Comparison of ENCODE assay signal across 2 cellular contexts in the genomic region with DNA sequence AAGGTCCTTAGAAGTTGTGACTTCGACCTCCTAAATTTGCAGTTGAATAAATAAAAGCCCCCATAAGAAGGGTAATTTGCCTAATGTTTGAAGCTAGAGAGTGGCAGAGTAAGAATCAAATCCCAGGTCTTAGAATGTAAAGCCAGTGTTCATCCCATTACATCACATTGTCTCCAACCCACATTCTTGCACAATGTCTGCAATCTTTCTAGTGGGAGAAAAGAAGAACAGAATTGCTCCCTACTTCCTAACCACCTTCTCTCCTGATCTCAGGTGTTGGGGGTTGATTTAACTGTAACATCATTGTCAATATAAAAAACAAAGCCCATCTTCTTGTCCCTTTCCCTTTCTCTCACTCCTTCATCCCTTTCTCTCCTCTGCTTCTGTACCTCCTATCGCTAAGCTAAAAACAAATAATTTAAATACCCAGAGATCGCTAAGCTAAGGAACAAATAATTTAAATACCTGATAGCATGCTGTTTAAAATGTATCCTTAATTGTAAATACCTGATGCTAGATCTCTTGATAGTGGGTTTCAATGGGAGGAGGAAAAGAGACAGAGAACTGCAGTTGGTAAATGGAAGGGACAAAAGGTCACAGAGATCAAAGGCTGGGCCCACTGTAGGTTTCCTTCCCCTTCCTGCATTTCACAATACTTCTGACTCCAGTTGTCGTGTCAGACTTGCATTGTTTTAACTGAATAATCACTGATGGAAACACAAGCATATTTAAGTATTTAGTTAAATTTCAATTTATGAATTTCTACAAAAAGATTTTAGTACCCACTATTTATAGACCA.
A peak's percentile ranks its signal among the peaks of the same experiment; 100 is the strongest.
TF ChIP-seq lines count a peak whose summit lies in the region.

No MANE protein-coding gene starts in this region.

TF ChIP-seq in GM23338, 12 proteins besides CTCF, POLR2A, EP300 and RAD21:
- TF ChIP-seq POLR2AphosphoS5 (IDR thresholded peaks at IDR 0.05; ENCODE audit: low read depth) = no peak

TF ChIP-seq in H1, 55 proteins besides CTCF, POLR2A, EP300 and RAD21:
- no peak for TF ChIP-seq BACH1 (IDR thresholded peaks at IDR 0.05; ENCODE audit: low read length)
- TF ChIP-seq CHD1 (IDR thresholded peaks at IDR 0.05; ENCODE audit: low read depth, low read length) = no peak
- TF ChIP-seq CEBPB (IDR thresholded peaks at IDR 0.05; ENCODE audit: low read depth, low read length) = peak; percentile 85
TF ChIP-seq in H1: peak in this region for 1.
